1 cellular context compared by ENCODE assay signal in the genomic region with DNA sequence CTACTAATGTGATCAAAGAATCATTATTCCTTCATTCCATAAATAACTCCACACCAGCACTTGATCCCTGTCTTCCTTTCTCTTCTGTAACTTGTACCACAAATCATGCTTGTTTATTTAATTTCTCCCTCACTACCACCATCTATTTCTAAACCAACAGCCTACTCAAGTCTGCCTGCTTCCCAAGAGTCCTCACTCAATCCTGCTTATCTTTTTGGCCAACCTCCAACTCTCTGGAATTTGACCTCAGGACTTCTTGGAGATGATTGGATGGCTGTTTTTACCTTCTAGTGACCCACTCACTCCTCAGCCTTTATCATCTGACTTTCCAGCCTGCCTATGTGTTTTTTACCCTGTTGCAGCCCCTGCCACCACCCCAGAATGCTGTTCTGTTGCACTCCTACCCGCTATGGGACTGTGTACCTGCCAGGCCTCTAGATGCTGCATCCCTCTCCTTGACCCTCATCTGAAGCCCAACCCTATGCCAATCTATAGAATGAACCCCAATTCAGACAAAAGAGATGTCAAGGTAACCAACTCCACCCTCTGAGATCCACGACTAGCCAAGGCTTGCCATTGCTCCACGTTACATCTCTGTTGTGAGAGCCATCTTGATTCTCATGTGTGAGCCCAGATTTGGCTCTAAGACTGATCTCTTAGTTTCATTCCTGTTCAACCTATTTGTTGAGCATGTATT.
TF ChIP-seq lines count a peak whose summit lies in the region.

No MANE protein-coding gene starts in this region.

TF ChIP-seq in GM12878, 131 proteins besides CTCF, POLR2A, EP300 and RAD21 (continued from another document):
- TF ChIP-seq, protein P1, sequence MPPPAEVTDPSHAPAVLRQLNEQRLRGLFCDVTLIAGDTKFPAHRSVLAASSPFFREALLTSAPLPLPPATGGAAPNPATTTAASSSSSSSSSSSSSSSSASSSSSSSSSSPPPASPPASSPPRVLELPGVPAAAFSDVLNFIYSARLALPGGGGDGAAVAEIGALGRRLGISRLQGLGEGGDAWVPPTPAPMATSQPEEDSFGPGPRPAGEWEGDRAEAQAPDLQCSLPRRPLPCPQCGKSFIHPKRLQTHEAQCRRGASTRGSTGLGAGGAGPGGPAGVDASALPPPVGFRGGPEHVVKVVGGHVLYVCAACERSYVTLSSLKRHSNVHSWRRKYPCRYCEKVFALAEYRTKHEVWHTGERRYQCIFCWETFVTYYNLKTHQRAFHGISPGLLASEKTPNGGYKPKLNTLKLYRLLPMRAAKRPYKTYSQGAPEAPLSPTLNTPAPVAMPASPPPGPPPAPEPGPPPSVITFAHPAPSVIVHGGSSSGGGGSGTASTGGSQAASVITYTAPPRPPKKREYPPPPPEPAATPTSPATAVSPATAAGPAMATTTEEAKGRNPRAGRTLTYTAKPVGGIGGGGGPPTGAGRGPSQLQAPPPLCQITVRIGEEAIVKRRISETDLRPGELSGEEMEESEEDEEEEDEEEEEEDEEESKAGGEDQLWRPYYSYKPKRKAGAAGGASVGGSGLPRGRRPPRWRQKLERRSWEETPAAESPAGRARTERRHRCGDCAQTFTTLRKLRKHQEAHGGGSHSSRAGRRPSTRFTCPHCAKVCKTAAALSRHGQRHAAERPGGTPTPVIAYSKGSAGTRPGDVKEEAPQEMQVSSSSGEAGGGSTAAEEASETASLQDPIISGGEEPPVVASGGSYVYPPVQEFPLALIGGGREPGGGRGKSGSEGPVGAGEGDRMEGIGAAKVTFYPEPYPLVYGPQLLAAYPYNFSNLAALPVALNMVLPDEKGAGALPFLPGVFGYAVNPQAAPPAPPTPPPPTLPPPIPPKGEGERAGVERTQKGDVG (CRISPR knock-in tag; IDR thresholded peaks at IDR 0.05): 0 out of 2 replicates have a peak, but pooled peaks have one; percentile 0
- no peak for TF ChIP-seq MYC (IDR thresholded peaks at IDR 0.05; ENCODE audit: insufficient read depth, insufficient read length, insufficient replicate concordance, low read length, severe bottlenecking)
- TF ChIP-seq, protein P2, sequence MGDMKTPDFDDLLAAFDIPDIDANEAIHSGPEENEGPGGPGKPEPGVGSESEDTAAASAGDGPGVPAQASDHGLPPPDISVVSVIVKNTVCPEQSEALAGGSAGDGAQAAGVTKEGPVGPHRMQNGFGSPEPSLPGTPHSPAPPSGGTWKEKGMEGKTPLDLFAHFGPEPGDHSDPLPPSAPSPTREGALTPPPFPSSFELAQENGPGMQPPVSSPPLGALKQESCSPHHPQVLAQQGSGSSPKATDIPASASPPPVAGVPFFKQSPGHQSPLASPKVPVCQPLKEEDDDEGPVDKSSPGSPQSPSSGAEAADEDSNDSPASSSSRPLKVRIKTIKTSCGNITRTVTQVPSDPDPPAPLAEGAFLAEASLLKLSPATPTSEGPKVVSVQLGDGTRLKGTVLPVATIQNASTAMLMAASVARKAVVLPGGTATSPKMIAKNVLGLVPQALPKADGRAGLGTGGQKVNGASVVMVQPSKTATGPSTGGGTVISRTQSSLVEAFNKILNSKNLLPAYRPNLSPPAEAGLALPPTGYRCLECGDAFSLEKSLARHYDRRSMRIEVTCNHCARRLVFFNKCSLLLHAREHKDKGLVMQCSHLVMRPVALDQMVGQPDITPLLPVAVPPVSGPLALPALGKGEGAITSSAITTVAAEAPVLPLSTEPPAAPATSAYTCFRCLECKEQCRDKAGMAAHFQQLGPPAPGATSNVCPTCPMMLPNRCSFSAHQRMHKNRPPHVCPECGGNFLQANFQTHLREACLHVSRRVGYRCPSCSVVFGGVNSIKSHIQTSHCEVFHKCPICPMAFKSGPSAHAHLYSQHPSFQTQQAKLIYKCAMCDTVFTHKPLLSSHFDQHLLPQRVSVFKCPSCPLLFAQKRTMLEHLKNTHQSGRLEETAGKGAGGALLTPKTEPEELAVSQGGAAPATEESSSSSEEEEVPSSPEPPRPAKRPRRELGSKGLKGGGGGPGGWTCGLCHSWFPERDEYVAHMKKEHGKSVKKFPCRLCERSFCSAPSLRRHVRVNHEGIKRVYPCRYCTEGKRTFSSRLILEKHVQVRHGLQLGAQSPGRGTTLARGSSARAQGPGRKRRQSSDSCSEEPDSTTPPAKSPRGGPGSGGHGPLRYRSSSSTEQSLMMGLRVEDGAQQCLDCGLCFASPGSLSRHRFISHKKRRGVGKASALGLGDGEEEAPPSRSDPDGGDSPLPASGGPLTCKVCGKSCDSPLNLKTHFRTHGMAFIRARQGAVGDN (IDR thresholded peaks at IDR 0.05): peak; percentile 68
- TF ChIP-seq CBFB (IDR thresholded peaks at IDR 0.05; ENCODE audit: low read depth): no peak
- TF ChIP-seq YY1 (IDR thresholded peaks at IDR 0.05; ENCODE audit: low read depth, low read length): 0 out of 2 replicates have a peak, but pooled peaks have one; percentile 55
- no peak for TF ChIP-seq KLF5 (IDR thresholded peaks at IDR 0.05; ENCODE audit: partially characterized antibody)
- TF ChIP-seq, protein P3, sequence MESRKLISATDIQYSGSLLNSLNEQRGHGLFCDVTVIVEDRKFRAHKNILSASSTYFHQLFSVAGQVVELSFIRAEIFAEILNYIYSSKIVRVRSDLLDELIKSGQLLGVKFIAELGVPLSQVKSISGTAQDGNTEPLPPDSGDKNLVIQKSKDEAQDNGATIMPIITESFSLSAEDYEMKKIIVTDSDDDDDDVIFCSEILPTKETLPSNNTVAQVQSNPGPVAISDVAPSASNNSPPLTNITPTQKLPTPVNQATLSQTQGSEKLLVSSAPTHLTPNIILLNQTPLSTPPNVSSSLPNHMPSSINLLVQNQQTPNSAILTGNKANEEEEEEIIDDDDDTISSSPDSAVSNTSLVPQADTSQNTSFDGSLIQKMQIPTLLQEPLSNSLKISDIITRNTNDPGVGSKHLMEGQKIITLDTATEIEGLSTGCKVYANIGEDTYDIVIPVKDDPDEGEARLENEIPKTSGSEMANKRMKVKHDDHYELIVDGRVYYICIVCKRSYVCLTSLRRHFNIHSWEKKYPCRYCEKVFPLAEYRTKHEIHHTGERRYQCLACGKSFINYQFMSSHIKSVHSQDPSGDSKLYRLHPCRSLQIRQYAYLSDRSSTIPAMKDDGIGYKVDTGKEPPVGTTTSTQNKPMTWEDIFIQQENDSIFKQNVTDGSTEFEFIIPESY (IDR thresholded peaks at IDR 0.05): 0 out of 2 replicates have a peak, but pooled peaks have one; percentile 58
- TF ChIP-seq, protein P4, sequence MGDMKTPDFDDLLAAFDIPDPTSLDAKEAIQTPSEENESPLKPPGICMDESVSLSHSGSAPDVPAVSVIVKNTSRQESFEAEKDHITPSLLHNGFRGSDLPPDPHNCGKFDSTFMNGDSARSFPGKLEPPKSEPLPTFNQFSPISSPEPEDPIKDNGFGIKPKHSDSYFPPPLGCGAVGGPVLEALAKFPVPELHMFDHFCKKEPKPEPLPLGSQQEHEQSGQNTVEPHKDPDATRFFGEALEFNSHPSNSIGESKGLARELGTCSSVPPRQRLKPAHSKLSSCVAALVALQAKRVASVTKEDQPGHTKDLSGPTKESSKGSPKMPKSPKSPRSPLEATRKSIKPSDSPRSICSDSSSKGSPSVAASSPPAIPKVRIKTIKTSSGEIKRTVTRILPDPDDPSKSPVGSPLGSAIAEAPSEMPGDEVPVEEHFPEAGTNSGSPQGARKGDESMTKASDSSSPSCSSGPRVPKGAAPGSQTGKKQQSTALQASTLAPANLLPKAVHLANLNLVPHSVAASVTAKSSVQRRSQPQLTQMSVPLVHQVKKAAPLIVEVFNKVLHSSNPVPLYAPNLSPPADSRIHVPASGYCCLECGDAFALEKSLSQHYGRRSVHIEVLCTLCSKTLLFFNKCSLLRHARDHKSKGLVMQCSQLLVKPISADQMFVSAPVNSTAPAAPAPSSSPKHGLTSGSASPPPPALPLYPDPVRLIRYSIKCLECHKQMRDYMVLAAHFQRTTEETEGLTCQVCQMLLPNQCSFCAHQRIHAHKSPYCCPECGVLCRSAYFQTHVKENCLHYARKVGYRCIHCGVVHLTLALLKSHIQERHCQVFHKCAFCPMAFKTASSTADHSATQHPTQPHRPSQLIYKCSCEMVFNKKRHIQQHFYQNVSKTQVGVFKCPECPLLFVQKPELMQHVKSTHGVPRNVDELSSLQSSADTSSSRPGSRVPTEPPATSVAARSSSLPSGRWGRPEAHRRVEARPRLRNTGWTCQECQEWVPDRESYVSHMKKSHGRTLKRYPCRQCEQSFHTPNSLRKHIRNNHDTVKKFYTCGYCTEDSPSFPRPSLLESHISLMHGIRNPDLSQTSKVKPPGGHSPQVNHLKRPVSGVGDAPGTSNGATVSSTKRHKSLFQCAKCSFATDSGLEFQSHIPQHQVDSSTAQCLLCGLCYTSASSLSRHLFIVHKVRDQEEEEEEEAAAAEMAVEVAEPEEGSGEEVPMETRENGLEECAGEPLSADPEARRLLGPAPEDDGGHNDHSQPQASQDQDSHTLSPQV (IDR thresholded peaks at IDR 0.05): peak; percentile 76; the same call in 1 of the 2 replicates
- TF ChIP-seq CREB1 (IDR thresholded peaks at IDR 0.05; ENCODE audit: low read depth): no peak
- no peak for TF ChIP-seq ZSCAN29 (IDR thresholded peaks at IDR 0.05)
- no peak for TF ChIP-seq ZNF384 (IDR thresholded peaks at IDR 0.05; ENCODE audit: borderline replicate concordance, low read depth, low read length)
- TF ChIP-seq, protein P5, sequence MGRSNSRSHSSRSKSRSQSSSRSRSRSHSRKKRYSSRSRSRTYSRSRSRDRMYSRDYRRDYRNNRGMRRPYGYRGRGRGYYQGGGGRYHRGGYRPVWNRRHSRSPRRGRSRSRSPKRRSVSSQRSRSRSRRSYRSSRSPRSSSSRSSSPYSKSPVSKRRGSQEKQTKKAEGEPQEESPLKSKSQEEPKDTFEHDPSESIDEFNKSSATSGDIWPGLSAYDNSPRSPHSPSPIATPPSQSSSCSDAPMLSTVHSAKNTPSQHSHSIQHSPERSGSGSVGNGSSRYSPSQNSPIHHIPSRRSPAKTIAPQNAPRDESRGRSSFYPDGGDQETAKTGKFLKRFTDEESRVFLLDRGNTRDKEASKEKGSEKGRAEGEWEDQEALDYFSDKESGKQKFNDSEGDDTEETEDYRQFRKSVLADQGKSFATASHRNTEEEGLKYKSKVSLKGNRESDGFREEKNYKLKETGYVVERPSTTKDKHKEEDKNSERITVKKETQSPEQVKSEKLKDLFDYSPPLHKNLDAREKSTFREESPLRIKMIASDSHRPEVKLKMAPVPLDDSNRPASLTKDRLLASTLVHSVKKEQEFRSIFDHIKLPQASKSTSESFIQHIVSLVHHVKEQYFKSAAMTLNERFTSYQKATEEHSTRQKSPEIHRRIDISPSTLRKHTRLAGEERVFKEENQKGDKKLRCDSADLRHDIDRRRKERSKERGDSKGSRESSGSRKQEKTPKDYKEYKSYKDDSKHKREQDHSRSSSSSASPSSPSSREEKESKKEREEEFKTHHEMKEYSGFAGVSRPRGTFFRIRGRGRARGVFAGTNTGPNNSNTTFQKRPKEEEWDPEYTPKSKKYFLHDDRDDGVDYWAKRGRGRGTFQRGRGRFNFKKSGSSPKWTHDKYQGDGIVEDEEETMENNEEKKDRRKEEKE (IDR thresholded peaks at IDR 0.05): 0 out of 2 replicates have a peak, but pooled peaks have one; percentile 14
